In the genomic region with DNA sequence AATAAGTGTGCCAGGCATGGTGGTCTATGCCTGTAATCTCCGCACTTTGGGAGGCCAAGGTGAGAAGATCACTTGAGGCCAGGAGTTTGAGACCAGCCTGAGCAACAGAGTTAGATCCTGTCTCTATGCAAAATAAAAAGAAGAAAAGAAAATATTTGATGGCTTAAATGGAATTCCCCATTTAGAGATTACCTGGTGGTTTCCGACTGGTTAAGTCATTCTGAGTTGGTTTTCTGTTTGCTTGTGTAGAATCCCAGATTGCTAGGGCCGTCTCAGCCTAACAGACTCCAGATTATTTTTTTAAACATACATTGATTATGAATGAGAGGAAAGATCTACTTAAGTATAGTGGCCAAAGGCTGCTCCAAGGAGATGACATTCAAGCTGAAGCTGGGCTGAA, we compare ENCODE assay signal across 23 cellular contexts. TPM values are rescaled to one million over a fixed set of nuclear protein-coding genes. Genes with fewer than 3 reads are reported as not detected.
DNase-seq lines count a peak whose midpoint lies in the region; ATAC-seq, FAIRE-seq and TF ChIP-seq lines count a peak whose summit lies in the region.
"Had no signal": no experiment of that assay in that cellular context is flagged by ENCODE, and none has a peak within 500 bp of the region (broad histone marks: within the 10 kb centered on the region; RNA-seq: fewer than 3 reads in every experiment).

No MANE protein-coding gene starts in this region.

- H3K9ac ChIP-seq in colonic mucosa (ENCODE audit: low read depth in 2 of 2, low read length in 2 of 2): no peak overlapping the region
- H3K9ac ChIP-seq: GM23248 had no signal

- no peak for ATAC-seq in activated naive CD4-positive, alpha-beta T cell treated with anti-CD3 and anti-CD28 coated beads, Interleukin-2, amount 50 U/mL, for 72 hours
- ATAC-seq in activated B cell treated with CpG ODN at 0.5 μM for 24 hours (ENCODE audit: low read depth): no peak
- ATAC-seq: Panc1, SK-N-SH treated with all-trans-retinoic acid at 6 μM for 48 hours had no signal

- no peak overlapping the region for H3K4me3 Mint-ChIP-seq in activated naive CD4-positive, alpha-beta T cell treated with anti-CD3 and anti-CD28 coated beads for 36 hours
- peak overlapping the region; percentile 50 for H3K4me3 Mint-ChIP-seq in activated B cell treated with CpG ODN at 0.5 μM for 24 hours
- H3K4me3 Mint-ChIP-seq: CD14-positive monocyte, H9, HFFc6 had no signal

- H3K36me3 Mint-ChIP-seq in activated naive CD4-positive, alpha-beta T cell treated with anti-CD3 and anti-CD28 coated beads for 36 hours (ENCODE audit: low read depth): no peaks in the 10 kb centered on the region
- peaks cover 0 to 9% of the 10 kb centered on the region in 2 donors for H3K36me3 Mint-ChIP-seq in activated naive CD4-positive, alpha-beta T cell treated with anti-CD3 and anti-CD28 coated beads, Interleukin-2, amount 50 U/mL, for 72 hours
- H3K36me3 Mint-ChIP-seq in activated B cell treated with CpG ODN at 0.5 μM for 24 hours (ENCODE audit: low read depth): peaks cover 6% of the 10 kb centered on the region
- H3K36me3 Mint-ChIP-seq: CD14-positive monocyte had no signal

- H3K4me1 ChIP-seq in colonic mucosa: no peaks in the 10 kb centered on the region

- intact Hi-C loops in activated naive CD4-positive, alpha-beta T cell treated with anti-CD3 and anti-CD28 coated beads for 36 hours (cut with micrococcal nuclease): loop anchor here (1.0 kb wide), 1 partner anchor 92 kb away; no protein-coding TSS in a partner anchor
- intact Hi-C loops in activated B cell treated with CpG ODN at 0.5 μM for 24 hours (cut with micrococcal nuclease): no loop called here
- intact Hi-C loops in colonic mucosa (cut with DNase I): no loop called here

- no peaks in the 10 kb centered on the region for H3K9me3 ChIP-seq in colonic mucosa

- H3K27ac ChIP-seq in colonic mucosa: no peak overlapping the region
- H3K27ac ChIP-seq: GM23248 had no signal

- H3K27me3 ChIP-seq in colonic mucosa: no peaks in the 10 kb centered on the region

- CTCF ChIA-PET in activated naive CD4-positive, alpha-beta T cell treated with anti-CD3 and anti-CD28 coated beads for 36 hours (lab: Charles Lee): interaction anchor here (1.1 to 8.8 kb wide), 10 partner anchors 17 to 180 kb away, joined by 3 to 115 read pairs (median 6); a partner anchor contains a TSS
- CTCF ChIA-PET in activated B cell treated with CpG ODN at 0.5 μM for 24 hours (lab: Charles Lee): interaction anchor here (0.7 to 0.8 kb wide), 2 partner anchors 8 to 179 kb away, joined by 3 read pairs; no protein-coding TSS in a partner anchor

- peaks cover 83% of the 10 kb centered on the region for H3K4me1 Mint-ChIP-seq in activated naive CD4-positive, alpha-beta T cell treated with anti-CD3 and anti-CD28 coated beads for 36 hours (ENCODE audit: low read depth)
- peaks cover 65% of the 10 kb centered on the region for H3K4me1 Mint-ChIP-seq in activated B cell treated with CpG ODN at 0.5 μM for 24 hours

- no peak overlapping the region for H3K4me3 ChIP-seq in colonic mucosa
- H3K4me3 ChIP-seq: GM23248 had no signal

- peak; percentile 82 for FAIRE-seq in GM18507 (lab: Jason Lieb, UNC)
- FAIRE-seq: A204.1 had no signal

- DNase-seq in activated naive CD4-positive, alpha-beta T cell treated with anti-CD3 and anti-CD28 coated beads for 36 hours: no peak
- DNase-seq in activated naive CD4-positive, alpha-beta T cell treated with anti-CD3 and anti-CD28 coated beads, Interleukin-2, amount 50 U/mL, for 72 hours (ENCODE audit: low spot score in 2 of 2): no peak
- DNase-seq in GM18507 (ENCODE audit: extremely low spot score, insufficient read length, low read depth): no peak
- no peak for DNase-seq in activated B cell treated with CpG ODN at 0.5 μM for 24 hours
- peak; percentile 3 for DNase-seq in stimulated activated CD8-positive, alpha-beta memory T cell treated with anti-CD3 and anti-CD28 coated beads, Interleukin-4, amount 100 ng/mL, for 48 hours
- DNase-seq in GM03348 (ENCODE audit: low spot score): no peak
- DNase-seq in colonic mucosa: no peak
- DNase-seq: DMS53, GDM1, GM23248, H9, HFFc6, KG1, NCI-H1105 treated with DMSO at 0.1 percent for 48 hours, NCI-H2029 treated with DMSO at 0.1 percent for 48 hours, NCI-H226, NCI-H510A treated with DMSO at 0.1 percent for 48 hours, NCI-H748 treated with DMSO at 0.1 percent for 48 hours had no signal

- peak overlapping the region; percentile 81 for H3K27ac Mint-ChIP-seq in activated naive CD4-positive, alpha-beta T cell treated with anti-CD3 and anti-CD28 coated beads for 36 hours
- H3K27ac Mint-ChIP-seq in activated naive CD4-positive, alpha-beta T cell treated with anti-CD3 and anti-CD28 coated beads, Interleukin-2, amount 50 U/mL, for 72 hours: no peak overlapping the region
- H3K27ac Mint-ChIP-seq in activated B cell treated with CpG ODN at 0.5 μM for 24 hours: peak overlapping the region; percentile 84
- H3K27ac Mint-ChIP-seq: CD14-positive monocyte, H9, HFFc6 had no signal

- H3K9me3 Mint-ChIP-seq in activated naive CD4-positive, alpha-beta T cell treated with anti-CD3 and anti-CD28 coated beads for 36 hours: no peaks in the 10 kb centered on the region
- peaks cover 0 to 7% of the 10 kb centered on the region in 2 donors for H3K9me3 Mint-ChIP-seq in activated naive CD4-positive, alpha-beta T cell treated with anti-CD3 and anti-CD28 coated beads, Interleukin-2, amount 50 U/mL, for 72 hours
- H3K9me3 Mint-ChIP-seq in activated B cell treated with CpG ODN at 0.5 μM for 24 hours: peaks cover 4% of the 10 kb centered on the region
- H3K9me3 Mint-ChIP-seq: CD14-positive monocyte, H9, HFFc6 had no signal

- H3K36me3 ChIP-seq in colonic mucosa: no peaks in the 10 kb centered on the region

- POLR2A ChIA-PET in activated B cell treated with CpG ODN at 0.5 μM for 24 hours (lab: Charles Lee): interaction anchor here (0.8 to 1.3 kb wide), 3 partner anchors 16 to 39 kb away, joined by 3 read pairs; no protein-coding TSS in a partner anchor

- TF ChIP-seq CTCF in activated B cell treated with CpG ODN at 0.5 μM for 24 hours (IDR thresholded peaks at IDR 0.05) (no peak), colonic mucosa (IDR thresholded peaks at IDR 0.05) (no peak)

- H3K27me3 Mint-ChIP-seq in activated naive CD4-positive, alpha-beta T cell treated with anti-CD3 and anti-CD28 coated beads for 36 hours (ENCODE audit: low read depth): no peaks in the 10 kb centered on the region
- no peaks in the 10 kb centered on the region for H3K27me3 Mint-ChIP-seq in activated B cell treated with CpG ODN at 0.5 μM for 24 hours

RNA-seq across cellular contexts. Expression of a gene that starts 22.9 kb away (rescaled TPM):
- 10 to 100 TPM; 19.5 to 19.6 TPM for total RNA-seq in activated naive CD4-positive, alpha-beta T cell treated with anti-CD3 and anti-CD28 coated beads for 36 hours
- total RNA-seq in activated naive CD4-positive, alpha-beta T cell treated with anti-CD3 and anti-CD28 coated beads, Interleukin-2, amount 50 U/mL, for 72 hours: 1 to 10 TPM; 5.2 to 9.7 TPM
- total RNA-seq in activated B cell treated with CpG ODN at 0.5 μM for 24 hours (63.6 and 71.6 TPM in 2 replicates), colonic mucosa (1 to 10 TPM; 1.2 to 2.7 TPM)
- total RNA-seq: GM23248, H9, HFFc6, HT1080 had no signal

RNA-seq across cellular contexts. Expression of a gene that starts 34.0 kb away (rescaled TPM):
- 10 to 100 TPM; 79.9 to 82.2 TPM for total RNA-seq in activated naive CD4-positive, alpha-beta T cell treated with anti-CD3 and anti-CD28 coated beads for 36 hours
- total RNA-seq in activated naive CD4-positive, alpha-beta T cell treated with anti-CD3 and anti-CD28 coated beads, Interleukin-2, amount 50 U/mL, for 72 hours: 100 to 1,000 TPM in 1 of 2 donors, 10 to 100 TPM in 1; 70.9 to 112 TPM
- total RNA-seq in activated B cell treated with CpG ODN at 0.5 μM for 24 hours (99.2 and 119 TPM in 2 replicates), colonic mucosa (1 to 10 TPM; 4.9 to 7.0 TPM)
- total RNA-seq: GM23248, H9, HFFc6 had no signal

Comparison
In these comparisons a context has a peak if more than half of its experiments do, and no peak if none do; other contexts are left out.
1. H3K27ac Mint-ChIP-seq: peak in activated naive CD4-positive, alpha-beta T cell treated with anti-CD3 and anti-CD28 coated beads for 36 hours (single experiment) and activated B cell treated with CpG ODN at 0.5 μM for 24 hours (single experiment); none in activated naive CD4-positive, alpha-beta T cell treated with anti-CD3 and anti-CD28 coated beads, Interleukin-2, amount 50 U/mL, for 72 hours (0 of 2).
2. RNA of a gene that starts 34.0 kb away (total RNA-seq): 99.2 to 119 TPM in activated B cell treated with CpG ODN at 0.5 μM for 24 hours, 70.9 to 112 TPM in activated naive CD4-positive, alpha-beta T cell treated with anti-CD3 and anti-CD28 coated beads, Interleukin-2, amount 50 U/mL, for 72 hours and 79.9 to 82.2 TPM in activated naive CD4-positive, alpha-beta T cell treated with anti-CD3 and anti-CD28 coated beads for 36 hours; 4.9 to 7.0 TPM in colonic mucosa; every median in the first group is over 4 times any median in the second.